ENCODE assay signal across 8 cellular contexts in genomic region chr10:122515588-122516231, GRCh38. TPM values are rescaled to one million over a fixed set of nuclear protein-coding genes. Genes with fewer than 3 reads are reported as not detected.
DNase-seq lines count a peak whose midpoint lies in the region; ATAC-seq and TF ChIP-seq lines count a peak whose summit lies in the region.

No MANE protein-coding gene starts in this region.

- no peak for TF ChIP-seq POLR2A in prostate gland (IDR thresholded peaks at IDR 0.05)

- H3K4me1 ChIP-seq in prostate gland (replicated peaks) = no peaks in the 10 kb centered on the region

- ATAC-seq in GM21515 (IDR thresholded peaks at IDR 0.05; ENCODE audit: unreplicated experiment) (peak; percentile 76), GM21367 (IDR thresholded peaks at IDR 0.05; ENCODE audit: unreplicated experiment) (no peak), HG03196 (IDR thresholded peaks at IDR 0.05; ENCODE audit: unreplicated experiment) (no peak)

- H3K27ac ChIP-seq in prostate gland = no peak overlapping the region

- WGBS in prostate gland = 92% methylated on average over 16 of the region's 16 CpGs

- H3K4me3 ChIP-seq in prostate gland = no peak overlapping the region

- no peaks in the 10 kb centered on the region for H3K27me3 ChIP-seq in prostate gland (replicated peaks; ENCODE audit: insufficient read depth)

- intact Hi-C loops in prostate gland (cut with DNase I) = no loop called here

- H3K9me3 ChIP-seq in prostate gland = no peaks in the 10 kb centered on the region

- TF ChIP-seq CTCF in prostate gland (IDR thresholded peaks at IDR 0.05) = no peak

- DNase-seq in T follicular helper cell (ENCODE audit: low read depth) (peak; percentile 19), astrocyte of the hippocampus (ENCODE audit: low read depth, low spot score) (peak; percentile 64), COLO829 (ENCODE audit: low spot score) (no peak), prostate gland (ENCODE audit: low spot score) (no peak)
- peak; percentile 47 to 64 for DNase-seq in stimulated activated CD4-positive, alpha-beta T cell treated with anti-CD3 and anti-CD28 coated beads, Interleukin-2, amount 100 ng/mL, for 24 hours

- H3K36me3 ChIP-seq in prostate gland = peaks cover 0 to 7% of the 10 kb centered on the region in 2 donors

RNA-seq across cellular contexts. Expression of gene DMBT1, which starts 44.8 kb away (rescaled TPM):
- total RNA-seq in prostate gland = 1 to 10 TPM in 1 of 2 donors, under 1 TPM in 1; 0.51 to 4.6 TPM

RNA-seq across cellular contexts. Expression of gene HTRA1, which starts 54.4 kb away (rescaled TPM):
- total RNA-seq in prostate gland = 10 to 100 TPM; 41.4 to 61.8 TPM

Comparison
In these comparisons a context has a peak if more than half of its experiments do, and no peak if none do; other contexts are left out.
1. DNase-seq: peak in T follicular helper cell (single experiment), astrocyte of the hippocampus (single experiment) and stimulated activated CD4-positive, alpha-beta T cell treated with anti-CD3 and anti-CD28 coated beads, Interleukin-2, amount 100 ng/mL, for 24 hours (2 of 2); none in COLO829 (single experiment) and prostate gland (single experiment).